ENCODE assay signal across 15 cellular contexts in the genomic region with DNA sequence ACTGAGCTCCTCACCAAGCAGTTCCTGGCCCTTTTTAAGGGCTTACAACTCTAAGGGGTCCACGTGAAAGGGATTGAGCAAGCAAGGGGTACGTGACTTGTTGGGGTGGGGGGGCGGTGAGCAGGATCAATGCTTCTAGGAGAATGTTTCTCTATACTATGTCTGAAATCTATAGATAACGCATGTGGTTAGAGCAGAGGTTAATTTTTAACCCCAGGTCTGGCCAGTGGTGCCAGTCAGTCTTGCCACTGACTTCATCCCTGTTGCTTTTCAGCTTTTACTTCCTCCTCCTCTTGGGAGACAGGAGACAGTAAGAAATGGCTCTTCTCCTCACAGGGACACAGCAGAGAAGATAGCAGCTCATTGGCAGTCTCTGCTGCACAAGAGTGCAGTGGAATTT.
DNase-seq lines count a peak whose midpoint lies in the region; ATAC-seq, FAIRE-seq and TF ChIP-seq lines count a peak whose summit lies in the region.
"Had no signal": no experiment of that assay in that cellular context is flagged by ENCODE, and none has a peak within 500 bp of the region (broad histone marks: within the 10 kb centered on the region; RNA-seq: fewer than 3 reads in every experiment).

No MANE protein-coding gene starts in this region.

- H3K9me3 ChIP-seq in HepG2 (ENCODE audit: low read length), result peaks cover 27% of the 10 kb centered on the region

- TF ChIP-seq POLR2A in HepG2 (IDR thresholded peaks at IDR 0.05; ENCODE audit: insufficient read depth in 1 of 2, low read depth in 2 of 2, low read length in 2 of 2), result no peak
- TF ChIP-seq POLR2A in GM12892 (IDR thresholded peaks at IDR 0.05; ENCODE audit: low read depth, low read length), result no peak

- intact Hi-C loops in HepG2 (cut with micrococcal nuclease; ENCODE audit: unreplicated experiment), result no loop called here

- H3K4me2 ChIP-seq in HepG2 (ENCODE audit: low read depth, low read length), result peak overlapping the region; percentile 60
- H3K4me2 ChIP-seq: BLaER1 had no signal

- TF ChIP-seq EP300 in HepG2 (IDR thresholded peaks at IDR 0.05; ENCODE audit: low read depth in 2 of 2, low read length in 2 of 2) (no peak), HepG2 (CRISPR knock-in tag; IDR thresholded peaks at IDR 0.05; ENCODE audit: borderline replicate concordance) (no peak)

- no peak for FAIRE-seq in HepG2 (lab: Jason Lieb, UNC)
- FAIRE-seq in GM12892 (lab: Jason Lieb, UNC), result no peak
- FAIRE-seq: TTC549 had no signal

- H3K27me3 ChIP-seq in HepG2 (ENCODE audit: control insufficient read depth in 1 of 2, insufficient read depth in 2 of 2, low read length in 2 of 2), result no peaks in the 10 kb centered on the region
- H3K27me3 ChIP-seq: BLaER1, esophagus squamous epithelium had no signal

- CTCF ChIA-PET in HepG2 (lab: Yijun Ruan, JAX; ENCODE audit: low intra/inter-chr PET ratio, low total read pairs) (no interaction called here), HEK293T (lab: Yijun Ruan, JAX) (no interaction called here)

- H3K9ac ChIP-seq in HepG2 (ENCODE audit: insufficient read depth, low read depth, low read length), result no peak overlapping the region
- H3K9ac ChIP-seq: BLaER1 had no signal

- in situ Hi-C loops in HepG2 (cut with HindIII; ENCODE audit: extremely low pct_ligation_motif_present, low pct_unique_long_range_greater_than_20kb), result no loop called here

- no peak for TF ChIP-seq CTCF in HepG2 (CRISPR knock-in tag; IDR thresholded peaks at IDR 0.05)

- no peak for TF ChIP-seq RAD21 in HepG2 (CRISPR knock-in tag; IDR thresholded peaks at IDR 0.05)

- H3K79me2 ChIP-seq in HepG2 (ENCODE audit: insufficient read depth, low read length), result no peaks in the 10 kb centered on the region

- H3K27ac ChIP-seq in HepG2 (ENCODE audit: extremely low read length, insufficient read depth, low read length), result no peak overlapping the region
- H3K27ac ChIP-seq: BLaER1, esophagus squamous epithelium had no signal

- POLR2A ChIA-PET in HepG2 (lab: Yijun Ruan, JAX) (no interaction called here), HEK293T (lab: Yijun Ruan, JAX) (no interaction called here)

- no TSS peak for BruUV-seq in HepG2 (replicated peaks; lab: Mats Ljungman, UMichigan)

- DNase-seq in MV-4-11 (lab: John Stamatoyannopoulos, UW), result peak; percentile 92
- DNase-seq in HepG2 (ENCODE audit: low spot score), result peak; percentile 56
- no peak for DNase-seq in GM12892 (ENCODE audit: insufficient read length)
- no peak for DNase-seq in NCI-H1436 (lab: John Stamatoyannopoulos, UW)
- DNase-seq in activated gamma-delta T cell (lab: John Stamatoyannopoulos, UW), result no peak
- DNase-seq in HEK293T (ENCODE audit: extremely low spot score), result no peak
- DNase-seq: activated CD8-positive, alpha-beta memory T cell treated with anti-CD3 and anti-CD28 coated beads, Interleukin-2, amount 50 U/mL, for 48 hours; activated naive CD8-positive, alpha-beta T cell treated with anti-CD3 and anti-CD28 coated beads, Interleukin-2, amount 50 U/mL, for 24 hours; esophagus squamous epithelium; H7; stimulated activated CD4-positive, alpha-beta T cell treated with anti-CD3 and anti-CD28 coated beads, Interleukin-4, amount 100 ng/mL, for 4 hours had no signal

- H4K20me1 ChIP-seq in HepG2 (ENCODE audit: insufficient read depth, low read length), result no peaks in the 10 kb centered on the region
- H4K20me1 ChIP-seq: BLaER1 had no signal

- WGBS in HepG2 (ENCODE audit: low lambda C conversion rate), result 2% methylated on average over 4 of the region's 4 CpGs

- peak overlapping the region in 1 of 3 experiments; percentile 12; a peak in 1 of 6 replicates for H3K4me3 ChIP-seq in HepG2 (replicated peaks in 1 of 3; ENCODE audit: insufficient read depth in 1 of 3, low read depth in 2 of 3, low read length in 3 of 3)
- H3K4me3 ChIP-seq: BLaER1, esophagus squamous epithelium had no signal

- H2AFZ ChIP-seq in HepG2 (ENCODE audit: low read length), result peak overlapping the region; percentile 65

- no peaks in the 10 kb centered on the region for H3K36me3 ChIP-seq in HepG2 (replicated peaks in 1 of 2; ENCODE audit: control insufficient read depth in 1 of 2, insufficient read depth in 2 of 2, low read length in 2 of 2)
- H3K36me3 ChIP-seq: BLaER1, esophagus squamous epithelium had no signal

- peaks cover 16% of the 10 kb centered on the region for H3K4me1 ChIP-seq in HepG2 (ENCODE audit: insufficient read depth, low read length)
- H3K4me1 ChIP-seq: BLaER1 had no signal

- ATAC-seq in GM18508 (IDR thresholded peaks at IDR 0.05; ENCODE audit: insufficient read depth, unreplicated experiment) (peak; percentile 59), HG02588 (IDR thresholded peaks at IDR 0.05; ENCODE audit: unreplicated experiment) (peak; percentile 69), HepG2 (peak; percentile 92)
- ATAC-seq: activated naive CD8-positive, alpha-beta T cell treated with anti-CD3 and anti-CD28 coated beads, Interleukin-2, amount 50 U/mL, for 24 hours had no signal

TF ChIP-seq in HepG2, 621 proteins besides CTCF, POLR2A, EP300 and RAD21 (continues in another document):
- TF ChIP-seq, protein P1, sequence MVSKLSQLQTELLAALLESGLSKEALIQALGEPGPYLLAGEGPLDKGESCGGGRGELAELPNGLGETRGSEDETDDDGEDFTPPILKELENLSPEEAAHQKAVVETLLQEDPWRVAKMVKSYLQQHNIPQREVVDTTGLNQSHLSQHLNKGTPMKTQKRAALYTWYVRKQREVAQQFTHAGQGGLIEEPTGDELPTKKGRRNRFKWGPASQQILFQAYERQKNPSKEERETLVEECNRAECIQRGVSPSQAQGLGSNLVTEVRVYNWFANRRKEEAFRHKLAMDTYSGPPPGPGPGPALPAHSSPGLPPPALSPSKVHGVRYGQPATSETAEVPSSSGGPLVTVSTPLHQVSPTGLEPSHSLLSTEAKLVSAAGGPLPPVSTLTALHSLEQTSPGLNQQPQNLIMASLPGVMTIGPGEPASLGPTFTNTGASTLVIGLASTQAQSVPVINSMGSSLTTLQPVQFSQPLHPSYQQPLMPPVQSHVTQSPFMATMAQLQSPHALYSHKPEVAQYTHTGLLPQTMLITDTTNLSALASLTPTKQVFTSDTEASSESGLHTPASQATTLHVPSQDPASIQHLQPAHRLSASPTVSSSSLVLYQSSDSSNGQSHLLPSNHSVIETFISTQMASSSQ (IDR thresholded peaks at IDR 0.05; ENCODE audit: low read depth), result peak; percentile 66; the same call in 1 of the 2 replicates
- TF ChIP-seq, protein P1 (CRISPR knock-in tag; IDR thresholded peaks at IDR 0.05; ENCODE audit: borderline replicate concordance), result peak; percentile 32; the same call in 1 of the 2 replicates

TF ChIP-seq in HEK293T, 16 proteins besides CTCF, POLR2A, EP300 and RAD21:
- TF ChIP-seq L3MBTL2 (conservative IDR thresholded peaks at IDR 0.05) (no peak), ARNT (IDR thresholded peaks at IDR 0.05) (no peak), CTBP1 (IDR thresholded peaks at IDR 0.05; ENCODE audit: borderline replicate concordance) (no peak), BHLHE40 (IDR thresholded peaks at IDR 0.05; ENCODE audit: borderline replicate concordance) (no peak), SP1 (IDR thresholded peaks at IDR 0.05) (no peak), TARDBP (IDR thresholded peaks at IDR 0.05) (no peak), LEF1 (IDR thresholded peaks at IDR 0.05; ENCODE audit: borderline replicate concordance) (no peak), ELF4 (IDR thresholded peaks at IDR 0.05) (no peak), HDGF (IDR thresholded peaks at IDR 0.05; ENCODE audit: borderline replicate concordance) (no peak), FOXM1 (IDR thresholded peaks at IDR 0.05; ENCODE audit: borderline replicate concordance) (no peak), FOXA1 (IDR thresholded peaks at IDR 0.05) (no peak), SUZ12 (IDR thresholded peaks at IDR 0.05) (no peak), ZNF384 (IDR thresholded peaks at IDR 0.05) (no peak), FOXK2 (IDR thresholded peaks at IDR 0.05) (no peak), NFRKB (IDR thresholded peaks at IDR 0.05) (no peak)
- TF ChIP-seq, protein P2, sequence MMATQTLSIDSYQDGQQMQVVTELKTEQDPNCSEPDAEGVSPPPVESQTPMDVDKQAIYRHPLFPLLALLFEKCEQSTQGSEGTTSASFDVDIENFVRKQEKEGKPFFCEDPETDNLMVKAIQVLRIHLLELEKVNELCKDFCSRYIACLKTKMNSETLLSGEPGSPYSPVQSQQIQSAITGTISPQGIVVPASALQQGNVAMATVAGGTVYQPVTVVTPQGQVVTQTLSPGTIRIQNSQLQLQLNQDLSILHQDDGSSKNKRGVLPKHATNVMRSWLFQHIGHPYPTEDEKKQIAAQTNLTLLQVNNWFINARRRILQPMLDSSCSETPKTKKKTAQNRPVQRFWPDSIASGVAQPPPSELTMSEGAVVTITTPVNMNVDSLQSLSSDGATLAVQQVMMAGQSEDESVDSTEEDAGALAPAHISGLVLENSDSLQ (IDR thresholded peaks at IDR 0.05), result no peak

Comparison
In these comparisons a context has a peak if more than half of its experiments do, and no peak if none do; other contexts are left out.
1. DNase-seq: peak in MV-4-11 (single experiment) and HepG2 (single experiment); none in GM12892 (single experiment), NCI-H1436 (single experiment), activated gamma-delta T cell (single experiment) and HEK293T (single experiment).
2. Peak in every context shown above with its lines, with median percentiles within 50 percentile points of each other: ATAC-seq.